In the genomic region with DNA sequence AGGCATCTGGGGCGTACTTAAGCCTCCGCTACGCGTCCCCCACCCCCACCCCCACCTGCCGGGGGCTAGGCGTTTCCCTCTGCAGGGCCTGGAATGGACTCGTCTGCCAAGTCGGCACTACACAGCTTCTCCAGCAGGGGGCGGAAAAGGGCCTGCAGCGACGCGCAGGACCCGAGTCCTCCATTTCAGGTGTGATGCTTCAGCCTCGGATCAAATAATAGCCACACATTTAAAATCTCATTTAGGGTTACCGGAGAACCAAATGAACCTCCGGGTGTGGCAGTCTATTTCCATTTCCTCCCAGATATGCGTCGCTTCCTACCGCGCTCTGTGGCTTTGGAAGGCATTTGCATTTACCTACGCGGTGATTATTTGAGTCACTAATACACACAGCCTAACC, we compare ENCODE assay signal across 7 cellular contexts. TPM values are rescaled to one million over a fixed set of nuclear protein-coding genes. Genes with fewer than 3 reads are reported as not detected.
DNase-seq lines count a peak whose midpoint lies in the region; ATAC-seq, FAIRE-seq and TF ChIP-seq lines count a peak whose summit lies in the region.

No MANE protein-coding gene starts in this region.

- H3K79me2 ChIP-seq in fibroblast of lung (ENCODE audit: control insufficient read depth, insufficient read depth, low read length), result no peaks in the 10 kb centered on the region

- H3K9ac ChIP-seq in fibroblast of lung (ENCODE audit: insufficient read depth, low read length), result no peak overlapping the region

- 22 to 27% methylated on average over 22 of the region's 22 CpGs for WGBS in pancreas, 2 donors

- H3K4me1 Mint-ChIP-seq in HFFc6 (ENCODE audit: low read depth), result peaks cover 7% of the 10 kb centered on the region; the same call in 1 of the 2 replicates

- H3K4me1 ChIP-seq in fibroblast of lung (ENCODE audit: control insufficient read depth, extremely low read depth, insufficient read depth, low read length) (no peaks in the 10 kb centered on the region), pancreas (no peaks in the 10 kb centered on the region)

- H3K4me3 Mint-ChIP-seq in HFFc6, result no peak overlapping the region

- H3K36me3 ChIP-seq in fibroblast of lung (ENCODE audit: control insufficient read depth, insufficient read depth, low read length) (no peaks in the 10 kb centered on the region), pancreas (peaks cover 0 to 3% (median 0%) of the 10 kb centered on the region in 3 donors)

- H3K9me3 Mint-ChIP-seq in HFFc6, result no peaks in the 10 kb centered on the region

- ATAC-seq in GM18502 (IDR thresholded peaks at IDR 0.05; ENCODE audit: poor library complexity, unreplicated experiment) (peak; percentile 69), pancreas (peak; percentile 30 to 68 (median 63))

- no peaks in the 10 kb centered on the region for H3K36me3 Mint-ChIP-seq in HFFc6 (ENCODE audit: low read depth)

- no peak overlapping the region for H3K27ac Mint-ChIP-seq in HFFc6

- H3K4me2 ChIP-seq in fibroblast of lung (ENCODE audit: extremely low read depth, insufficient read depth, low read length), result no peak overlapping the region

- H3K27me3 Mint-ChIP-seq in HFFc6 (ENCODE audit: insufficient read depth), result peaks cover 8% of the 10 kb centered on the region

- no peaks in the 10 kb centered on the region for H4K20me1 ChIP-seq in fibroblast of lung (ENCODE audit: control insufficient read depth, extremely low read depth, insufficient read depth, low read length)

- H3K4me3 ChIP-seq in fibroblast of lung (replicated peaks in 1 of 4; ENCODE audit: control extremely low read depth in 1 of 4, insufficient read depth in 1 of 4, low read depth in 3 of 4, low read length in 4 of 4) (no peak overlapping the region), pancreas (peak overlapping the region in 2 of 4 donors; percentile 3 to 33)

- no peak overlapping the region for H3K27ac ChIP-seq in fibroblast of lung (ENCODE audit: insufficient read depth, low read length)
- H3K27ac ChIP-seq in pancreas, result peak overlapping the region in 1 of 4 donors; percentile 10

- H3K27me3 ChIP-seq in fibroblast of lung (ENCODE audit: control insufficient read depth, insufficient read depth, low read length) (no peaks in the 10 kb centered on the region), pancreas (peaks cover 0 to 5% (median 0%) of the 10 kb centered on the region in 4 donors)

- H3K9me3 ChIP-seq in fibroblast of lung (ENCODE audit: control insufficient read depth, insufficient read depth, low read depth, low read length), result no peaks in the 10 kb centered on the region
- H3K9me3 ChIP-seq in pancreas, result no peaks in the 10 kb centered on the region

- DNase-seq in HFFc6, result no peak
- peak; percentile 27 for DNase-seq in NCI-H526 treated with DMSO at 0.1 percent for 48 hours (lab: John Stamatoyannopoulos, UW)
- peak; percentile 38 for DNase-seq in activated T-cell treated with anti-CD3 and anti-CD28 coated beads for 4 hours
- DNase-seq in fibroblast of lung (ENCODE audit: low read depth in 2 of 2), result peak; percentile 3 to 17
- DNase-seq in pancreas, result peak; percentile 49 to 90 (median 72)
- no peak for DNase-seq in putamen (ENCODE audit: low spot score)

- TF ChIP-seq CTCF in HFFc6 (IDR thresholded peaks at IDR 0.05) (peak; percentile 73), fibroblast of lung (conservative IDR thresholded peaks at IDR 0.05 in 1 of 2, IDR thresholded peaks at IDR 0.05 in 1 of 2; ENCODE audit: low read depth in 1 of 2, low read length in 2 of 2) (peak; percentile 48 to 53), pancreas (IDR thresholded peaks at IDR 0.05) (peak; percentile 64 to 74 (median 72))

- no peak overlapping the region for H2AFZ ChIP-seq in fibroblast of lung (ENCODE audit: low read length)

- intact Hi-C loops in pancreas (cut with DNase I), result no loop called here

- no peak for FAIRE-seq in pancreas (lab: Jason Lieb, UNC)

RNA-seq across cellular contexts. Expression of a gene that starts 2.9 kb away (rescaled TPM):
- not detected for total RNA-seq in HFFc6 (2021; fragmentation: NEBNext Ultra II Directional; extraction: Animal tissue kit (Norgen Biotek cat#: 25700))
- total RNA-seq in fibroblast of lung, result 1.3 and 2.0 TPM in 2 replicates
- 0.19 and 1.2 TPM in 2 replicates for polyA plus RNA-seq in fibroblast of lung
- polyA plus RNA-seq in fibroblast of lung (2012), result 0.09 and 1.1 TPM in 2 replicates
- polyA minus RNA-seq in fibroblast of lung (ENCODE audit: low replicate concordance), result 0.56 and 1.3 TPM in 2 replicates
- total RNA-seq in pancreas, result 10 to 100 TPM; 19.4 to 40.5 (median 31.6) TPM
- polyA plus RNA-seq in pancreas, result 10 to 100 TPM; 13.2 to 15.5 TPM

Comparison
In these comparisons a context has a peak if more than half of its experiments do, and no peak if none do; other contexts are left out.
1. DNase-seq: peak in NCI-H526 treated with DMSO at 0.1 percent for 48 hours (single experiment), activated T-cell treated with anti-CD3 and anti-CD28 coated beads for 4 hours (single experiment), fibroblast of lung (2 of 2) and pancreas (6 of 6); none in HFFc6 (single experiment) and putamen (single experiment).
2. Peak in every context shown above with its lines, with median percentiles within 50 percentile points of each other: CTCF ChIP-seq.